ENCODE assay signal across 8 cellular contexts in the genomic region with DNA sequence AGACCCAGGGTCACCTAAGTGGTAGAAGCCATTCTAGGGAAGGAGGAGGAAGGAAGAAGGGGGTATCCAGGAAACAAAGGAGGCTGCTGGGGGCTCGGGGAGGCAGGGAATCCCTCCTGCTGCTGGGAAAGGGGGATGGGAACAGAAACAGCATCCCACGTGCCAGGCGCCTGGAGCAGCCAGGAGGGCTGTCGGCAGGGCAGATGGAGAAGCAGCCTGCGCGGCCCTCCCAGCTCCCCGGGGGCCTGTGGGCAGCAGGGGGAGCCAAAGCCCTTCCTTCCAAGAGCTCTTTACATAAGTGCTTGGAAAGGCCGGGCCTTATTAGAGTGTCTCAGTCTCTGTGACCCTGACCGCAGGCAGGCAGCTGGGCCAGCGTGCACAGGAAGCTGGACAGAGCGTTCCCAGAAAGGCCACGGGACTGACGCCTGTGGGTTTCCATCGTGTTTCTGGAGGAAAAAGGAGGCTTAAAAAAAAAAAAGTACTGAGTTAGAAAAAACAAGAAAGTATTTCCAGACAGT. TPM values are rescaled to one million over a fixed set of nuclear protein-coding genes. Genes with fewer than 3 reads are reported as not detected.
DNase-seq lines count a peak whose midpoint lies in the region; ATAC-seq and TF ChIP-seq lines count a peak whose summit lies in the region.

No MANE protein-coding gene starts in this region.

- H3K4me3 ChIP-seq in GM12865 (ENCODE audit: low read depth, low read length) = no peak overlapping the region
- no peak overlapping the region for H3K4me3 ChIP-seq in LNCaP clone FGC (ENCODE audit: low read depth, low read length)

- DNase-seq in GM12865 (ENCODE audit: low read depth) (peak; percentile 77), LNCaP clone FGC (ENCODE audit: low read depth) (no peak), SKM-1 (lab: John Stamatoyannopoulos, UW; ENCODE audit: unreplicated experiment) (peak; percentile 68), germinal center (ENCODE audit: low spot score) (peak; percentile 64), occipital lobe (lab: John Stamatoyannopoulos, UW) (peak; percentile 42), substantia nigra (lab: John Stamatoyannopoulos, UW) (peak in 48 of 49 donors; percentile 22 to 92 (median 76))
- peak; percentile 71 to 78 for DNase-seq in activated naive CD4-positive, alpha-beta T cell treated with anti-CD3 and anti-CD28 coated beads, Interleukin-2, amount 50 U/mL, for 72 hours (ENCODE audit: low spot score in 2 of 2)

- peak overlapping the region in 1 of 2 donors; percentile 78 for H3K27ac Mint-ChIP-seq in activated naive CD4-positive, alpha-beta T cell treated with anti-CD3 and anti-CD28 coated beads, Interleukin-2, amount 50 U/mL, for 72 hours

- TF ChIP-seq CTCF in GM12865 (IDR thresholded peaks at IDR 0.05; ENCODE audit: insufficient read depth, low read depth, low read length, missing control alignments) (peak; percentile 70), LNCaP clone FGC (IDR thresholded peaks at IDR 0.05; ENCODE audit: control insufficient read depth, extremely low read depth, insufficient read depth) (peak; percentile 50)

- H3K36me3 Mint-ChIP-seq in activated naive CD4-positive, alpha-beta T cell treated with anti-CD3 and anti-CD28 coated beads, Interleukin-2, amount 50 U/mL, for 72 hours = no peaks in the 10 kb centered on the region

- no peaks in the 10 kb centered on the region for H3K9me3 Mint-ChIP-seq in activated naive CD4-positive, alpha-beta T cell treated with anti-CD3 and anti-CD28 coated beads, Interleukin-2, amount 50 U/mL, for 72 hours

- ATAC-seq in activated naive CD4-positive, alpha-beta T cell treated with anti-CD3 and anti-CD28 coated beads, Interleukin-2, amount 50 U/mL, for 72 hours = peak; percentile 91 to 98
- ATAC-seq in GM21526 (IDR thresholded peaks at IDR 0.05; ENCODE audit: low FRiP score, unreplicated experiment) = no peak

- H3K27ac ChIP-seq in substantia nigra (ENCODE audit: low read depth, low read length, poor library complexity, severe bottlenecking) = peak overlapping the region; percentile 77

RNA-seq across cellular contexts. Expression of gene LOXL1, which starts 24.8 kb away (rescaled TPM):
- under 1 TPM; 0.27 to 0.78 TPM for total RNA-seq in activated naive CD4-positive, alpha-beta T cell treated with anti-CD3 and anti-CD28 coated beads, Interleukin-2, amount 50 U/mL, for 72 hours
- 3.4 TPM for total RNA-seq in occipital lobe

RNA-seq across cellular contexts. Expression of gene STOML1, which starts 41.0 kb away (rescaled TPM):
- total RNA-seq in activated naive CD4-positive, alpha-beta T cell treated with anti-CD3 and anti-CD28 coated beads, Interleukin-2, amount 50 U/mL, for 72 hours = 1 to 10 TPM; 5.9 to 7.2 TPM
- total RNA-seq in occipital lobe = 23.4 TPM

RNA-seq across cellular contexts. Expression of gene PML, which starts 43.4 kb away (rescaled TPM):
- total RNA-seq in activated naive CD4-positive, alpha-beta T cell treated with anti-CD3 and anti-CD28 coated beads, Interleukin-2, amount 50 U/mL, for 72 hours = 10 to 100 TPM; 76.3 to 91.7 TPM
- 6.4 TPM for total RNA-seq in occipital lobe

Comparison
In these comparisons a context has a peak if more than half of its experiments do, and no peak if none do; other contexts are left out.
1. RNA of gene PML, which starts 43.4 kb away (total RNA-seq): 76.3 to 91.7 TPM in activated naive CD4-positive, alpha-beta T cell treated with anti-CD3 and anti-CD28 coated beads, Interleukin-2, amount 50 U/mL, for 72 hours; 6.4 TPM in occipital lobe (single experiment); every median in the first group is over 10 times any median in the second.